8 cellular contexts compared by ENCODE assay signal in genomic region chr3:49170744-49171118, GRCh38. TPM values are rescaled to one million over a fixed set of nuclear protein-coding genes. Genes with fewer than 3 reads are reported as not detected.
DNase-seq lines count a peak whose midpoint lies in the region; TF ChIP-seq lines count a peak whose summit lies in the region.

No MANE protein-coding gene starts in this region.

- 0 to 10% methylated on average over 1 of the region's 1 CpG for WGBS in esophagus, 2 donors
- no CpG with 5 or more reads among the region's 1 CpG for WGBS in trophoblast cell (ENCODE audit: extremely low coverage, insufficient coverage, insufficient read length)

- H2AK5ac ChIP-seq in trophoblast cell (ENCODE audit: low read length) = no peak overlapping the region

- no peak overlapping the region for H2BK5ac ChIP-seq in trophoblast cell (ENCODE audit: low read depth, low read length, poor library complexity)

- H2AFZ ChIP-seq in trophoblast cell (ENCODE audit: insufficient read depth, low read length, poor library complexity) = peak overlapping the region; percentile 21

- H4K8ac ChIP-seq in trophoblast cell (ENCODE audit: low read depth, low read length) = peak overlapping the region; percentile 55

- H3K4me1 ChIP-seq in Caco-2 = peaks cover 12% of the 10 kb centered on the region
- peaks cover 6 to 17% of the 10 kb centered on the region in 2 donors for H3K4me1 ChIP-seq in esophagus (ENCODE audit: control insufficient read depth in 2 of 2, insufficient read depth in 2 of 2, low read length in 1 of 2)
- peaks cover 23 to 30% of the 10 kb centered on the region in 2 experiments for H3K4me1 ChIP-seq in trophoblast cell (ENCODE audit: control insufficient read depth in 1 of 2, insufficient read depth in 2 of 2, low read length in 2 of 2)

- H3K4ac ChIP-seq in trophoblast cell (ENCODE audit: low read depth, low read length) = no peak overlapping the region

- peak overlapping the region; percentile 88 for H3K4me3 Mint-ChIP-seq in Caco-2 (ENCODE audit: unreplicated experiment)

- H3K9me3 ChIP-seq in Caco-2 (peaks cover 8% of the 10 kb centered on the region), SK-N-MC (ENCODE audit: low read depth, low read length) (no peaks in the 10 kb centered on the region), esophagus (ENCODE audit: control insufficient read depth in 2 of 2, insufficient read depth in 1 of 2, low read depth in 1 of 2, low read length in 1 of 2) (no peaks in the 10 kb centered on the region), trophoblast cell (ENCODE audit: insufficient read depth, low read depth, low read length) (peaks cover 8% of the 10 kb centered on the region)

- H3K27ac ChIP-seq in SK-N-MC (no peak overlapping the region), esophagus (ENCODE audit: low read depth in 2 of 2, low read length in 1 of 2) (peak overlapping the region; percentile 76 to 83), trophoblast cell (ENCODE audit: low read depth, low read length) (no peak overlapping the region)

- POLR2A ChIA-PET in Caco-2 (lab: Charles Lee) = no interaction called here

- no peak overlapping the region for H2BK12ac ChIP-seq in trophoblast cell (ENCODE audit: low read length)

- CTCF ChIA-PET in Caco-2 (lab: Charles Lee) = interaction anchor here (0.6 to 1.2 kb wide), 4 partner anchors 170 to 369 kb away, joined by 3 to 8 read pairs (median 3); partner anchors contain the start of gene USP4

- H4K91ac ChIP-seq in trophoblast cell (ENCODE audit: low read depth, low read length) = peak overlapping the region; percentile 33

- H3K14ac ChIP-seq in trophoblast cell (ENCODE audit: low read length) = no peak overlapping the region

- peak overlapping the region; percentile 63 for H3K27ac Mint-ChIP-seq in Caco-2 (ENCODE audit: unreplicated experiment)

- H3K36me3 ChIP-seq in Caco-2 (ENCODE audit: control insufficient read depth, insufficient read depth, low read length) = no peaks in the 10 kb centered on the region
- H3K36me3 ChIP-seq in SK-N-MC (ENCODE audit: insufficient read depth, low read length) = no peaks in the 10 kb centered on the region
- peaks cover 0 to 13% of the 10 kb centered on the region in 2 donors for H3K36me3 ChIP-seq in esophagus (ENCODE audit: control insufficient read depth in 2 of 2, insufficient read depth in 2 of 2, low read length in 1 of 2)
- H3K36me3 ChIP-seq in trophoblast cell (ENCODE audit: control insufficient read depth in 1 of 2, insufficient read depth in 2 of 2, low read length in 2 of 2) = peaks cover 16 to 19% of the 10 kb centered on the region in 2 experiments

- peak overlapping the region; percentile 70 for H3K9ac ChIP-seq in SK-N-MC (ENCODE audit: insufficient read length)
- H3K9ac ChIP-seq in trophoblast cell (ENCODE audit: low read length) = no peak overlapping the region

- H4K12ac ChIP-seq in trophoblast cell (ENCODE audit: low read depth, low read length) = peak overlapping the region; percentile 9

- no peaks in the 10 kb centered on the region for H3K9me3 Mint-ChIP-seq in Caco-2 (ENCODE audit: unreplicated experiment)

- peaks cover 19% of the 10 kb centered on the region for H3K79me1 ChIP-seq in trophoblast cell (ENCODE audit: low read length)

- intact Hi-C loops in Caco-2 (cut with micrococcal nuclease; ENCODE audit: unreplicated experiment) = loop anchor here (10.0 kb wide), 1 partner anchor 84 kb away; no protein-coding TSS in a partner anchor

- TF ChIP-seq CTCF in Caco-2 (IDR thresholded peaks at IDR 0.05; ENCODE audit: insufficient read depth in 1 of 2, low read depth in 1 of 2, low read length in 1 of 2, severe bottlenecking in 1 of 2, unreplicated experiment in 1 of 2) = no peak

- H3K4me3 ChIP-seq in Caco-2 (ENCODE audit: low read depth, low read length) (peak overlapping the region; percentile 70), SK-N-MC (peak overlapping the region; percentile 83), esophagus (ENCODE audit: low read depth in 1 of 2, low read length in 2 of 2) (peak overlapping the region; percentile 68 to 81), trophoblast cell (ENCODE audit: low read depth, low read length) (no peak overlapping the region)

- peak overlapping the region; percentile 0 for H2BK120ac ChIP-seq in trophoblast cell (ENCODE audit: insufficient read depth, low read length, poor library complexity)

- no peak overlapping the region for H3K18ac ChIP-seq in trophoblast cell (ENCODE audit: low read length)

- H3K79me2 ChIP-seq in trophoblast cell (ENCODE audit: control insufficient read depth, insufficient read depth, low read length, poor library complexity) = peaks cover 6% of the 10 kb centered on the region

- DNase-seq in Caco-2 (no peak), SK-N-MC (ENCODE audit: low read depth, low spot score) (no peak), trophoblast cell (no peak), ureter (ENCODE audit: low spot score) (no peak), OCI-M1 (lab: John Stamatoyannopoulos, UW) (no peak), NCI-H187 (lab: John Stamatoyannopoulos, UW) (no peak)
- DNase-seq in effector CD8-positive, alpha-beta T cell (lab: John Stamatoyannopoulos, UW) = no peak

- H3K27me3 ChIP-seq in Caco-2 (replicated peaks; ENCODE audit: control insufficient read depth, insufficient read depth, low read length) = no peaks in the 10 kb centered on the region
- no peaks in the 10 kb centered on the region for H3K27me3 ChIP-seq in esophagus (ENCODE audit: control insufficient read depth in 1 of 2, insufficient read depth in 2 of 2, low read length in 2 of 2)
- no peaks in the 10 kb centered on the region for H3K27me3 ChIP-seq in trophoblast cell (ENCODE audit: insufficient read depth, low read length)

- H3K27me3 Mint-ChIP-seq in Caco-2 (ENCODE audit: insufficient read depth, unreplicated experiment) = no peaks in the 10 kb centered on the region

- H3K4me2 ChIP-seq in trophoblast cell (ENCODE audit: low read length) = peak overlapping the region; percentile 89

- H3K23ac ChIP-seq in trophoblast cell (ENCODE audit: low read length) = no peak overlapping the region

- BruUV-seq in Caco-2 (replicated peaks; lab: Mats Ljungman, UMichigan) = no TSS peak

- H3K4me1 Mint-ChIP-seq in Caco-2 (ENCODE audit: low read depth, unreplicated experiment) = peaks cover 7% of the 10 kb centered on the region

- H3K36me3 Mint-ChIP-seq in Caco-2 (ENCODE audit: insufficient read depth, unreplicated experiment) = peaks cover 7% of the 10 kb centered on the region

RNA-seq across cellular contexts. Expression of gene KLHDC8B, which starts 0.7 kb away (rescaled TPM):
- total RNA-seq in Caco-2 (2022) (7.4 and 8.8 TPM in 2 replicates), ureter (36.5 TPM)
- polyA plus RNA-seq in esophagus = 10 to 100 TPM; 24.5 to 39.0 TPM
- polyA plus RNA-seq in trophoblast cell (2013) = 15.6 and 16.2 TPM in 2 replicates

RNA-seq across cellular contexts. Expression of gene CCDC71, which starts 4.6 kb away (rescaled TPM):
- total RNA-seq in Caco-2 (2022) (15.2 and 15.9 TPM in 2 replicates), ureter (32.1 TPM)
- 10 to 100 TPM; 10.1 to 19.1 TPM for polyA plus RNA-seq in esophagus
- polyA plus RNA-seq in trophoblast cell (2013) = 13.2 and 13.6 TPM in 2 replicates

RNA-seq across cellular contexts. Expression of gene LAMB2, which starts 37.9 kb away (rescaled TPM):
- 181 and 189 TPM in 2 replicates for total RNA-seq in Caco-2 (2022)
- 100 to 1,000 TPM; 123 to 219 TPM for polyA plus RNA-seq in esophagus
- polyA plus RNA-seq in trophoblast cell (2013) = 164 and 173 TPM in 2 replicates
- 311 TPM for total RNA-seq in ureter

RNA-seq across cellular contexts. Expression of gene USP19, which starts 50.1 kb away (rescaled TPM):
- total RNA-seq in Caco-2 (2022) = 55.9 and 56.4 TPM in 2 replicates
- polyA plus RNA-seq in esophagus = 10 to 100 TPM; 17.9 to 19.4 TPM
- 22.0 and 22.9 TPM in 2 replicates for polyA plus RNA-seq in trophoblast cell (2013)
- 69.3 TPM for total RNA-seq in ureter

Comparison
In these comparisons a context has a peak if more than half of its experiments do, and no peak if none do; other contexts are left out.
1. H3K27ac ChIP-seq: peak in esophagus (2 of 2); none in SK-N-MC (single experiment) and trophoblast cell (single experiment).